Comparison of ENCODE assay signal across 18 cellular contexts in the genomic region with DNA sequence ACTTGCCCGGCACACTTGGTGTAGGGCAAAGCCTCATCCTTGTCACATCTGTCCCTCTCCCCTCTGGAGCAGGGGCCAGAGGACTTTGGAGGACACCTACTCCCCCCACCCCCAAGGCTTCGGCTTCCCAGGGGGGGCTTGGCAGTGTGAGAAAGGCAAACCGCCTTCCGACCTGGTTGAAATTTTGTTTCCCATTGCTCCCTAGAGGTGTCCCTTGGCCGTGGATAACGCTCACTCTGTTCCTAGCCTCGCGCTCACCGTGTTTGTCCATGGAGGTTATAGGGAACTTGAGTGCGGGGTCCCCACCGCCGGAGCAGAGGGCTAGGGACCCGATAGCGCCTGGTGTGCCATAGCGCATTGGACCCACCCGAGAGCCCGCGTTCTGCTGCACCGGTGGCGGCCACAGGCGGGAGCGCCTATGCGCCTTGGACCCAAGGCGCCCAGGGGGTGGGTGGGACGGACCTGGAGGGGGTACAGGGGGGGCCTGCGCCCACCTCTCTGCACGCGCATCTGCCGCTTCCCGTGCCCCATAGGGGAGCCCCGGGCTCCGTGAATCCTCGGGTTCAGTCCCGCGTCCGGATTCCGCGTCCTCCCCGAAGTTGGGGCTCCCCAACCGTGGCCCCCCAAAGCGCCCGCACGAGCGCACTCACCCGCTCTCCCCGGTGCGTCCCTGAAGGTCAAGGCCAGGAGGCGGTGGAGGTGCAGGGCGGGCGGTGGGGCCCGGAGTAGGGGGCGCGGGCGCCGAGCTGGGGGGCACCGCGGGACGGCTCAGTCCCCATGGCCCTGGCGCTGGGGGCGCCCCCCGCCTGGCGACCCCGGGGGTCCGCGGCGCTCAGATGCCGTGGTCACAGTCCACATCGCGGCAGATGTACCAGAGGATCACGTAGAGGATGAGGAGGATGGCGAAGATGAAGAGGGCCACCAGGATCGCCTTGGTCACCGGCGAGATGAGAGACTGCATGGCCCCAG.
DNase-seq lines count a peak whose midpoint lies in the region; ATAC-seq and TF ChIP-seq lines count a peak whose summit lies in the region.
"Had no signal": no experiment of that assay in that cellular context is flagged by ENCODE, and none has a peak within 500 bp of the region (broad histone marks: within the 10 kb centered on the region; RNA-seq: fewer than 3 reads in every experiment).

No MANE protein-coding gene starts in this region.

- no peak overlapping the region for H3K4me3 Mint-ChIP-seq in activated CD8-positive, alpha-beta memory T cell treated with anti-CD3 and anti-CD28 coated beads, Interleukin-2, amount 10 ng/mL, durations not matched to agents 7 days and 5 days
- H3K4me3 Mint-ChIP-seq: CD8-positive, alpha-beta memory T cell had no signal

- no peak for TF ChIP-seq CTCF in coronary artery (IDR thresholded peaks at IDR 0.05)

- no peak overlapping the region for H3K27ac Mint-ChIP-seq in activated CD8-positive, alpha-beta memory T cell treated with anti-CD3 and anti-CD28 coated beads, Interleukin-2, amount 10 ng/mL, durations not matched to agents 7 days and 5 days
- H3K27ac Mint-ChIP-seq: CD8-positive, alpha-beta memory T cell had no signal

- peak overlapping the region; percentile 49 for H3K4me3 ChIP-seq in coronary artery
- peak overlapping the region; percentile 36 for H3K4me3 ChIP-seq in thymus (ENCODE audit: low read length)
- H3K4me3 ChIP-seq: GM12878 had no signal

- 5% methylated on average over 74 of the region's 74 CpGs for WGBS in thymus

- H3K36me3 Mint-ChIP-seq in activated CD8-positive, alpha-beta memory T cell treated with anti-CD3 and anti-CD28 coated beads, Interleukin-2, amount 10 ng/mL, durations not matched to agents 7 days and 5 days: no peaks in the 10 kb centered on the region

- DNase-seq in activated CD8-positive, alpha-beta memory T cell treated with anti-CD3 and anti-CD28 coated beads, Interleukin-2, amount 10 ng/mL, durations not matched to agents 7 days and 5 days: no peak
- no peak for DNase-seq in activated CD8-positive, alpha-beta memory T cell treated with anti-CD3 and anti-CD28 coated beads, Interleukin-2, amount 50 U/mL, for 48 hours
- DNase-seq in coronary artery (ENCODE audit: low spot score): no peak
- peak; percentile 82 for DNase-seq in mesenteric fat pad (ENCODE audit: low spot score)
- DNase-seq in T1000 (lab: John Stamatoyannopoulos, UW): no peak
- no peak for DNase-seq in NCI-H187 treated with DMSO at 0.1 percent for 48 hours (lab: John Stamatoyannopoulos, UW)
- DNase-seq in NCI-H2227 (lab: John Stamatoyannopoulos, UW; ENCODE audit: unreplicated experiment): no peak
- DNase-seq: 8988T; CD8-positive, alpha-beta memory T cell; mammary epithelial cell; NCI-H1694; NCI-H510A; nucleus accumbens; small intestine; stomach had no signal

- CTCF ChIA-PET in activated CD8-positive, alpha-beta memory T cell treated with anti-CD3 and anti-CD28 coated beads, Interleukin-2, amount 10 ng/mL, durations not matched to agents 7 days and 5 days (lab: Charles Lee): no interaction called here

- no peaks in the 10 kb centered on the region for H3K4me1 ChIP-seq in thymus (ENCODE audit: control insufficient read depth, insufficient read depth, low read length)

- peaks cover 48% of the 10 kb centered on the region for H3K27me3 ChIP-seq in thymus (ENCODE audit: control insufficient read depth, insufficient read depth)

- H3K27ac ChIP-seq in coronary artery (no peak overlapping the region), thymus (ENCODE audit: low read depth) (no peak overlapping the region)
- H3K27ac ChIP-seq: ascending aorta, stomach had no signal

- no peaks in the 10 kb centered on the region for H3K9me3 ChIP-seq in thymus (ENCODE audit: control insufficient read depth)
- H3K9me3 ChIP-seq: ascending aorta, stomach had no signal

- H3K27me3 Mint-ChIP-seq in activated CD8-positive, alpha-beta memory T cell treated with anti-CD3 and anti-CD28 coated beads, Interleukin-2, amount 10 ng/mL, durations not matched to agents 7 days and 5 days: peaks cover 47% of the 10 kb centered on the region

- peaks cover 8% of the 10 kb centered on the region for H3K4me1 Mint-ChIP-seq in activated CD8-positive, alpha-beta memory T cell treated with anti-CD3 and anti-CD28 coated beads, Interleukin-2, amount 10 ng/mL, durations not matched to agents 7 days and 5 days

- no peaks in the 10 kb centered on the region for H3K9me3 Mint-ChIP-seq in activated CD8-positive, alpha-beta memory T cell treated with anti-CD3 and anti-CD28 coated beads, Interleukin-2, amount 10 ng/mL, durations not matched to agents 7 days and 5 days (ENCODE audit: low read depth)
- H3K9me3 Mint-ChIP-seq: CD8-positive, alpha-beta memory T cell had no signal

- H3K36me3 ChIP-seq in thymus (ENCODE audit: control insufficient read depth, insufficient read depth): no peaks in the 10 kb centered on the region
- H3K36me3 ChIP-seq: ascending aorta, stomach had no signal

- peak; percentile 12 for ATAC-seq in activated CD8-positive, alpha-beta memory T cell treated with anti-CD3 and anti-CD28 coated beads, Interleukin-2, amount 10 ng/mL, durations not matched to agents 7 days and 5 days
- ATAC-seq: GM12878 had no signal
